In the genomic region with DNA sequence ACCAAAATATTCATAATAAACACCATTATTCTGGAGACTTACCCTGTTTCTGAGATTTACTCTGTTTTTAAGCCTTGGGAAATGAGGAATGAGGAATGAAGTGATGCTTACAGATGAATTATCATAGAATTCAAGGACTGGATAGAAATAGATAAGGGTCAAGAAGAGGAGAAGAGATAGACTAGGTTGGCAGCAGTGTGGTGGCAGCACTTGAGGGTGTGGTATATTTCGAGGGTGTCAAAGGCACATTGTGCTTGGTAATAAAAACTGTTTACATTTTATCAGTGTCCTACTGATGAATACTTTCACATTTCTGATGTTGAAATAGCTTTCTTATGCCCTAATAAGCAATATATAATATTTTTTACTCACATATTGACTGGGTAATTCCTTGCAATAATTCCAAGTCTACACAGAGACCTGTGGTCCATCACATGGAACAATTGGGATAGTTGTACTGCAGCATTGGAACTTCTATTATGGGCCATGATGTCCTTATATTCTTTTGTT, we compare ENCODE assay signal across 18 cellular contexts. TPM values are rescaled to one million over a fixed set of nuclear protein-coding genes. Genes with fewer than 3 reads are reported as not detected.
A peak's percentile ranks its signal among the peaks of the same experiment; 100 is the strongest.
DNase-seq lines count a peak whose midpoint lies in the region; ATAC-seq and TF ChIP-seq lines count a peak whose summit lies in the region.
"Had no signal": no experiment of that assay in that cellular context is flagged by ENCODE, and none has a peak within 500 bp of the region (broad histone marks: within the 10 kb centered on the region; RNA-seq: fewer than 3 reads in every experiment).

No MANE protein-coding gene starts in this region.

- H3K27ac ChIP-seq in mammary epithelial cell (ENCODE audit: insufficient read depth, low read depth, low read length) = no peak overlapping the region
- H3K27ac ChIP-seq in urinary bladder (ENCODE audit: low read depth) = peak overlapping the region; percentile 10
- H3K27ac ChIP-seq: epithelial cell of prostate had no signal

- no peaks in the 10 kb centered on the region for H3K9me3 Mint-ChIP-seq in MCF 10A (ENCODE audit: unreplicated experiment)
- peaks cover 4% of the 10 kb centered on the region for H3K9me3 Mint-ChIP-seq in nephron
- H3K9me3 Mint-ChIP-seq: stimulated activated naive CD8-positive, alpha-beta T cell treated with anti-CD3 and anti-CD28 coated beads, Interleukin-15, amount 100 ng/mL, for 72 hours had no signal

- no peaks in the 10 kb centered on the region for H3K27me3 ChIP-seq in mammary epithelial cell (ENCODE audit: insufficient read depth, low read length)

- no peaks in the 10 kb centered on the region for H3K9me3 ChIP-seq in mammary epithelial cell (replicated peaks; ENCODE audit: insufficient read depth, low read length)

- H3K27me3 Mint-ChIP-seq in MCF 10A (ENCODE audit: insufficient read depth, unreplicated experiment) (no peaks in the 10 kb centered on the region), nephron (ENCODE audit: low read depth) (no peaks in the 10 kb centered on the region)

- CTCF ChIA-PET in MCF 10A (lab: Yijun Ruan, JAX) = interaction anchor here (0.7 to 2.6 kb wide), 5 partner anchors 20 to 496 kb away, joined by 3 to 22 read pairs (median 4); no protein-coding TSS in a partner anchor
- CTCF ChIA-PET in mammary epithelial cell (lab: Charles Lee; ENCODE audit: low non-redundant PET) = no interaction called here

- no peak overlapping the region for H3K4me2 ChIP-seq in mammary epithelial cell (ENCODE audit: insufficient read depth, low read depth, low read length)

- no peak overlapping the region for H2AFZ ChIP-seq in mammary epithelial cell (ENCODE audit: low read depth, low read length)

- WGBS in mammary epithelial cell (ENCODE audit: low coverage, missing lambda C conversion rate) = 91% methylated on average over 1 of the region's 1 CpG
- 65% methylated on average over 1 of the region's 1 CpG for WGBS in urinary bladder

- in situ Hi-C loops in mammary epithelial cell (cut with MboI; ENCODE audit: low sequenced_read_pairs in 2 of 2) = no loop called here

- peak overlapping the region; percentile 87 for H3K4me3 Mint-ChIP-seq in MCF 10A (ENCODE audit: unreplicated experiment)
- H3K4me3 Mint-ChIP-seq in nephron = no peak overlapping the region
- H3K4me3 Mint-ChIP-seq: activated naive CD8-positive, alpha-beta T cell; CD8-positive, alpha-beta memory T cell; stimulated activated naive CD8-positive, alpha-beta T cell treated with anti-CD3 and anti-CD28 coated beads, Interleukin-15, amount 100 ng/mL, for 72 hours had no signal

- ATAC-seq in GM19463 (IDR thresholded peaks at IDR 0.05; ENCODE audit: unreplicated experiment) = no peak
- ATAC-seq: stimulated activated naive CD8-positive, alpha-beta T cell treated with anti-CD3 and anti-CD28 coated beads, Interleukin-15, amount 100 ng/mL, for 72 hours had no signal

- no peak for TF ChIP-seq CTCF in MCF 10A (IDR thresholded peaks at IDR 0.05; ENCODE audit: unreplicated experiment)
- TF ChIP-seq CTCF in mammary epithelial cell (conservative IDR thresholded peaks at IDR 0.05 in 1 of 2, IDR thresholded peaks at IDR 0.05 in 1 of 2; ENCODE audit: extremely low read depth in 1 of 2, insufficient read depth in 1 of 2, low read depth in 1 of 2, low read length in 2 of 2) = no peak
- TF ChIP-seq CTCF in nephron (IDR thresholded peaks at IDR 0.05; ENCODE audit: unreplicated experiment in 3 of 3) = no peak

- dilution Hi-C loops in mammary epithelial cell (cut with HindIII; ENCODE audit: low sequenced_read_pairs) = no loop called here

- intact Hi-C loops in MCF 10A (cut with micrococcal nuclease) (no loop called here), mammary epithelial cell (cut with micrococcal nuclease) (no loop called here)

- POLR2A ChIA-PET in MCF 10A (lab: Yijun Ruan, JAX) = interaction anchor here (0.7 to 8.6 kb wide), 8 partner anchors 10 to 47 kb away, joined by 3 to 73 read pairs (median 4); no protein-coding TSS in a partner anchor

- H4K20me1 ChIP-seq in mammary epithelial cell (ENCODE audit: insufficient read depth, low read length) = no peaks in the 10 kb centered on the region

- DNase-seq in MCF 10A (ENCODE audit: unreplicated experiment) (no peak), mammary epithelial cell (no peak), erythroblast (lab: John Stamatoyannopoulos, UW) (peak; percentile 41 to 53), CD1c-positive myeloid dendritic cell (ENCODE audit: extremely low spot score) (no peak)
- no peak for DNase-seq in activated T-cell treated with anti-CD3 and anti-CD28 coated beads, Interleukin-2, amount 50 U/mL, for 1 hour
- DNase-seq: activated CD8-positive, alpha-beta memory T cell treated with anti-CD3 and anti-CD28 coated beads, Interleukin-2, amount 50 U/mL, for 4 hours; CD8-positive, alpha-beta memory T cell; MM.1S; NCI-H2029; NCI-H69; stimulated activated naive CD8-positive, alpha-beta T cell treated with anti-CD3 and anti-CD28 coated beads, Interleukin-15, amount 100 ng/mL, for 72 hours had no signal

- H3K27ac Mint-ChIP-seq in MCF 10A (ENCODE audit: low read depth, unreplicated experiment) (peak overlapping the region; percentile 98), nephron (peak overlapping the region in 2 of 3 experiments; percentile 37 to 77)
- H3K27ac Mint-ChIP-seq: activated naive CD8-positive, alpha-beta T cell; CD8-positive, alpha-beta memory T cell; stimulated activated naive CD8-positive, alpha-beta T cell treated with anti-CD3 and anti-CD28 coated beads, Interleukin-15, amount 100 ng/mL, for 72 hours had no signal

- H3K4me1 ChIP-seq in mammary epithelial cell (ENCODE audit: insufficient read depth, low read length) (peaks cover 25% of the 10 kb centered on the region), urinary bladder (ENCODE audit: insufficient read depth) (no peaks in the 10 kb centered on the region)

- H3K79me2 ChIP-seq in mammary epithelial cell (ENCODE audit: insufficient read depth, low read length) = no peaks in the 10 kb centered on the region

- H3K4me3 ChIP-seq in mammary epithelial cell (replicated peaks in 1 of 3; ENCODE audit: insufficient read depth in 1 of 3, low read depth in 2 of 3, low read length in 3 of 3) (no peak overlapping the region), urinary bladder (ENCODE audit: low read depth, low read length) (no peak overlapping the region)
- H3K4me3 ChIP-seq: skin epidermis had no signal

- no peak for TF ChIP-seq POLR2A in erythroblast (IDR thresholded peaks at IDR 0.05; ENCODE audit: low read length)

- H3K36me3 ChIP-seq in mammary epithelial cell (ENCODE audit: insufficient read depth, low read length) = no peaks in the 10 kb centered on the region
- H3K36me3 ChIP-seq in urinary bladder (ENCODE audit: insufficient read depth) = no peaks in the 10 kb centered on the region

- H3K4me1 Mint-ChIP-seq in MCF 10A (ENCODE audit: insufficient read depth, unreplicated experiment) (peaks cover 46% of the 10 kb centered on the region), nephron (peaks cover 36% of the 10 kb centered on the region)

- H3K36me3 Mint-ChIP-seq in MCF 10A (ENCODE audit: insufficient read depth, unreplicated experiment) = peaks cover 7% of the 10 kb centered on the region
- H3K36me3 Mint-ChIP-seq in nephron (ENCODE audit: low read depth) = no peaks in the 10 kb centered on the region
- H3K36me3 Mint-ChIP-seq: activated naive CD8-positive, alpha-beta T cell; CD8-positive, alpha-beta memory T cell had no signal

- no peak overlapping the region for H3K9ac ChIP-seq in mammary epithelial cell (ENCODE audit: insufficient read depth, low read length)

- no TSS peak for BruUV-seq in MCF 10A (replicated peaks; lab: Mats Ljungman, UMichigan)
- BruUV-seq in mammary epithelial cell (replicated peaks; lab: Mats Ljungman, UMichigan) = no TSS peak

RNA-seq across cellular contexts. Expression of a gene that starts 3.4 kb away (rescaled TPM):
- total RNA-seq in MCF 10A (2022) = 67.4 and 71.1 TPM in 2 replicates
- under 1 TPM in 1 of 2 donors, not detected in 1; 0.33 TPM for total RNA-seq in mammary epithelial cell
- polyA plus RNA-seq in mammary epithelial cell = 0.50 TPM
- not detected for polyA minus RNA-seq in mammary epithelial cell
- total RNA-seq in urinary bladder = 177 TPM
- 63.3 TPM for polyA plus RNA-seq in urinary bladder
- total RNA-seq: CD8-positive, alpha-beta memory T cell; T-helper 1 cell treated with Interleukin-12 subunit alpha and Interleukin-12 subunit beta and Interleukin-4 antibody, amounts not matched to agents 30 ng/mL and 1 ng/mL, for 36 hours had no signal
- polyA plus RNA-seq: CD8-positive, alpha-beta memory T cell had no signal

Comparison
In these comparisons a context has a peak if more than half of its experiments do, and no peak if none do; other contexts are left out.
1. RNA of a gene that starts 3.4 kb away (total RNA-seq): 177 TPM in urinary bladder (single experiment) and 67.4 to 71.1 TPM in MCF 10A; 0.33 TPM in mammary epithelial cell; every median in the first group is over 10 times any median in the second.
2. DNase-seq: peak in erythroblast (2 of 2); none in MCF 10A (single experiment), mammary epithelial cell (single experiment), activated T-cell treated with anti-CD3 and anti-CD28 coated beads, Interleukin-2, amount 50 U/mL, for 1 hour (single experiment) and CD1c-positive myeloid dendritic cell (single experiment).